12 cellular contexts compared by ENCODE assay signal in the genomic region with DNA sequence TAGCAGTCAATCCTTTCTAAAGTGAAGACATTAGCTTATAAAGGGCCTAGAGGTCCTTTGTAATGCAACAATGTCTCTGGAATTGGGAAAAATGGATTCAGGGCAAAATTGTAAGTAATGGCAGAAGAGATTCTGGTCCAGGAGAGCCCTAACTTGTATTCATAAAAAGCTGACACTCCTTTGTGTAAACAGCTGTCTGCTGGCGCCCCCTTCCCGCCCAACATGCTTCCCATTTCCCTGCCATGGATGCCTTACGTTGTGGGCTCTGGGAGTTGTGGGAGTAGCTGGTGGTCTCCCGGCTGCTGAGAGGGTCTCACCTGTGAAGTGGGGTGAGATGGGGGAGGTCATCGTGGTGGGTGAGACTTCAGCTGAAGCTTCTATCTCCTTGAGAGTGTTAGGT. TPM values are rescaled to one million over a fixed set of nuclear protein-coding genes. Genes with fewer than 3 reads are reported as not detected.
DNase-seq lines count a peak whose midpoint lies in the region; ATAC-seq and TF ChIP-seq lines count a peak whose summit lies in the region.
"Had no signal": no experiment of that assay in that cellular context is flagged by ENCODE, and none has a peak within 500 bp of the region (broad histone marks: within the 10 kb centered on the region; RNA-seq: fewer than 3 reads in every experiment).

No MANE protein-coding gene starts in this region.

- H3K4me3 Mint-ChIP-seq in activated B cell treated with CpG ODN at 0.5 μM for 24 hours = peak overlapping the region; percentile 70

- H3K4me3 ChIP-seq in tibial nerve = no peak overlapping the region
- H3K4me3 ChIP-seq: lung had no signal

- H3K4me1 ChIP-seq in tibial nerve = peaks cover 0 to 19% (median 4%) of the 10 kb centered on the region in 4 donors

- TF ChIP-seq CTCF in activated B cell treated with CpG ODN at 0.5 μM for 24 hours (IDR thresholded peaks at IDR 0.05) (no peak), tibial nerve (IDR thresholded peaks at IDR 0.05) (peak in 4 of 5 experiments; percentile 12 to 54 (median 30))

- H3K27ac Mint-ChIP-seq in activated B cell treated with CpG ODN at 0.5 μM for 24 hours = peak overlapping the region; percentile 89

- WGBS in tibial nerve, 2 donors = 17 to 19% methylated on average over 5 of the region's 5 CpGs

- H3K9me3 Mint-ChIP-seq in activated B cell treated with CpG ODN at 0.5 μM for 24 hours = peaks cover 5% of the 10 kb centered on the region

- DNase-seq in activated gamma-delta T cell treated with Interleukin-2 at 50 U/mL for 16 hours (peak; percentile 19), activated gamma-delta T cell (lab: John Stamatoyannopoulos, UW) (no peak), activated B cell treated with CpG ODN at 0.5 μM for 24 hours (no peak), left colon (peak in 1 of 2 donors; percentile 59), tibial nerve (ENCODE audit: low spot score in 2 of 2) (peak; percentile 28 to 46), KBM-7 (no peak), HuH-7.5 (ENCODE audit: low spot score) (no peak), inferior parietal cortex (ENCODE audit: extremely low spot score) (no peak)
- DNase-seq: activated naive CD4-positive, alpha-beta T cell treated with anti-CD3 and anti-CD28 coated beads, Interleukin-2, amount 50 U/mL, for 16 hours; NCI-H510A treated with DMSO at 0.1 percent for 48 hours; stimulated activated CD4-positive, alpha-beta T cell treated with anti-CD3 and anti-CD28 coated beads, Interleukin-4, amount 100 ng/mL, for 24 hours had no signal

- peaks cover 0 to 24% (median 0%) of the 10 kb centered on the region in 3 donors for H3K36me3 ChIP-seq in tibial nerve

- POLR2A ChIA-PET in activated B cell treated with CpG ODN at 0.5 μM for 24 hours (lab: Charles Lee) = interaction anchor here (1.1 to 3.6 kb wide), 8 partner anchors 13 to 52 kb away, joined by 3 to 105 read pairs (median 4); a partner anchor contains a TSS

- TF ChIP-seq POLR2A in tibial nerve (IDR thresholded peaks at IDR 0.05) = no peak

- no peaks in the 10 kb centered on the region for H3K9me3 ChIP-seq in tibial nerve

- peak overlapping the region in 1 of 4 donors; percentile 42 for H3K27ac ChIP-seq in tibial nerve

- intact Hi-C loops in activated B cell treated with CpG ODN at 0.5 μM for 24 hours (cut with micrococcal nuclease) (loop anchor here (1.0 to 2.0 kb wide), 3 partner anchors 10 to 28 kb away; a partner anchor contains a TSS), left colon (cut with DNase I, micrococcal nuclease) (no loop called here)

- peaks cover 43% of the 10 kb centered on the region for H3K4me1 Mint-ChIP-seq in activated B cell treated with CpG ODN at 0.5 μM for 24 hours

- H3K36me3 Mint-ChIP-seq in activated B cell treated with CpG ODN at 0.5 μM for 24 hours (ENCODE audit: low read depth) = peaks cover 9% of the 10 kb centered on the region

- CTCF ChIA-PET in activated B cell treated with CpG ODN at 0.5 μM for 24 hours (lab: Charles Lee) = interaction anchor here (1.0 to 4.4 kb wide), 5 partner anchors 10 to 88 kb away, joined by 3 to 26 read pairs (median 4); a partner anchor contains a TSS

- ATAC-seq in activated B cell treated with CpG ODN at 0.5 μM for 24 hours (ENCODE audit: low read depth) (no peak), left colon (peak; percentile 46)

- H3K27me3 Mint-ChIP-seq in activated B cell treated with CpG ODN at 0.5 μM for 24 hours = no peaks in the 10 kb centered on the region

- no peak for TF ChIP-seq EP300 in tibial nerve (IDR thresholded peaks at IDR 0.05)

- in situ Hi-C loops in KBM-7 (cut with MboI; ENCODE audit: low pct_unique_long_range_greater_than_20kb, low sequenced_read_pairs) = no loop called here

- no peaks in the 10 kb centered on the region for H3K27me3 ChIP-seq in tibial nerve

RNA-seq across cellular contexts. Expression of a gene that starts 2.3 kb away (rescaled TPM):
- 5.4 and 7.7 TPM in 2 replicates for total RNA-seq in activated B cell treated with CpG ODN at 0.5 μM for 24 hours
- 1 to 10 TPM; 2.9 to 3.4 TPM for total RNA-seq in left colon
- 1 to 10 TPM in 3 of 4 donors, under 1 TPM in 1; 0.30 to 2.4 (median 2.0) TPM for total RNA-seq in tibial nerve

RNA-seq across cellular contexts. Expression of a gene that starts 9.1 kb away (rescaled TPM):
- 27.7 and 30.4 TPM in 2 replicates for total RNA-seq in activated B cell treated with CpG ODN at 0.5 μM for 24 hours
- 10 to 100 TPM; 25.6 to 26.7 TPM for total RNA-seq in left colon
- total RNA-seq in tibial nerve = 10 to 100 TPM in 1 of 4 donors, 1 to 10 TPM in 3; 1.8 to 11.4 (median 3.2) TPM

RNA-seq across cellular contexts. Expression of a gene that starts 18.0 kb away (rescaled TPM):
- total RNA-seq in activated B cell treated with CpG ODN at 0.5 μM for 24 hours (31.6 and 39.2 TPM in 2 replicates), left colon (10 to 100 TPM; 23.6 to 38.9 TPM), tibial nerve (10 to 100 TPM; 32.6 to 52.5 (median 45.3) TPM)

RNA-seq across cellular contexts. Expression of a gene that starts 37.7 kb away (rescaled TPM):
- 342 and 345 TPM in 2 replicates for total RNA-seq in activated B cell treated with CpG ODN at 0.5 μM for 24 hours
- total RNA-seq in left colon = 100 to 1,000 TPM; 142 to 157 TPM
- 100 to 1,000 TPM; 192 to 256 (median 242) TPM for total RNA-seq in tibial nerve

RNA-seq across cellular contexts. Expression of a gene that starts 44.3 kb away (rescaled TPM):
- total RNA-seq in activated B cell treated with CpG ODN at 0.5 μM for 24 hours = 81.7 and 98.6 TPM in 2 replicates
- 10 to 100 TPM; 47.8 to 51.4 TPM for total RNA-seq in left colon
- total RNA-seq in tibial nerve = 10 to 100 TPM; 26.2 to 52.5 (median 38.2) TPM

Comparison
In these comparisons a context has a peak if more than half of its experiments do, and no peak if none do; other contexts are left out.
1. DNase-seq: peak in activated gamma-delta T cell treated with Interleukin-2 at 50 U/mL for 16 hours (single experiment) and tibial nerve (2 of 2); none in activated gamma-delta T cell (single experiment), activated B cell treated with CpG ODN at 0.5 μM for 24 hours (single experiment), KBM-7 (single experiment), HuH-7.5 (single experiment) and inferior parietal cortex (single experiment).